24 cellular contexts compared by ENCODE assay signal in genomic region chr6:330948-331347, GRCh38. TPM values are rescaled to one million over a fixed set of nuclear protein-coding genes. Genes with fewer than 3 reads are reported as not detected.
A peak's percentile ranks its signal among the peaks of the same experiment; 100 is the strongest.
DNase-seq lines count a peak whose midpoint lies in the region; ATAC-seq, FAIRE-seq and TF ChIP-seq lines count a peak whose summit lies in the region.
"Had no signal": no experiment of that assay in that cellular context is flagged by ENCODE, and none has a peak within 500 bp of the region (broad histone marks: within the 10 kb centered on the region; RNA-seq: fewer than 3 reads in every experiment).

No MANE protein-coding gene starts in this region.

- H3K27me3 Mint-ChIP-seq in activated CD8-positive, alpha-beta T cell treated with anti-CD3 and anti-CD28 coated beads for 36 hours = no peaks in the 10 kb centered on the region

- H3K4me1 ChIP-seq in K562 (replicated peaks in 1 of 2; ENCODE audit: control insufficient read depth in 2 of 2, insufficient read depth in 2 of 2, low read length in 2 of 2) (peaks cover 4 to 5% of the 10 kb centered on the region in 2 experiments; a peak in 2 of 5 replicates), rectal smooth muscle tissue (ENCODE audit: control insufficient read depth, insufficient read depth, low read length) (peaks cover 21% of the 10 kb centered on the region), BE2C (no peaks in the 10 kb centered on the region)
- H3K4me1 ChIP-seq: HAP-1 had no signal

- H4K20me1 ChIP-seq in K562 (replicated peaks; ENCODE audit: control insufficient read depth, insufficient read depth, low read length) = peaks cover 32% of the 10 kb centered on the region

- BruUV-seq in K562 (replicated peaks; lab: Mats Ljungman, UMichigan) = no TSS peak

- intact Hi-C loops in K562 (cut with micrococcal nuclease) = no loop called here
- intact Hi-C loops in activated CD8-positive, alpha-beta T cell treated with anti-CD3 and anti-CD28 coated beads for 36 hours (cut with micrococcal nuclease) = no loop called here

- peak overlapping the region; percentile 54 for H3K4me3 ChIP-seq in GM12865 (ENCODE audit: low read depth, low read length)
- H3K4me3 ChIP-seq in LNCaP clone FGC (ENCODE audit: low read depth, low read length) = no peak overlapping the region
- no peak overlapping the region for H3K4me3 ChIP-seq in K562
- no peak overlapping the region for H3K4me3 ChIP-seq in rectal smooth muscle tissue (ENCODE audit: low read length)
- H3K4me3 ChIP-seq in BE2C (ENCODE audit: low read depth, low read length) = no peak overlapping the region
- H3K4me3 ChIP-seq: HAP-1 had no signal

- peaks cover 2% of the 10 kb centered on the region for H3K36me3 Mint-ChIP-seq in activated CD8-positive, alpha-beta T cell treated with anti-CD3 and anti-CD28 coated beads for 36 hours (ENCODE audit: low read depth)

- TF ChIP-seq CTCF in GM12865 (IDR thresholded peaks at IDR 0.05; ENCODE audit: insufficient read depth, low read depth, low read length, missing control alignments) (no peak), LNCaP clone FGC (IDR thresholded peaks at IDR 0.05; ENCODE audit: control insufficient read depth, extremely low read depth, insufficient read depth) (no peak), K562 (IDR thresholded peaks at IDR 0.05 in 2 of 3, conservative IDR thresholded peaks at IDR 0.05 in 1 of 3; ENCODE audit: insufficient read depth in 2 of 3, low read depth in 1 of 3, low read length in 3 of 3) (no peak), BE2C (IDR thresholded peaks at IDR 0.05; ENCODE audit: low read depth, low read length) (no peak)
- no peak for TF ChIP-seq CTCF in activated CD8-positive, alpha-beta T cell treated with anti-CD3 and anti-CD28 coated beads for 36 hours (IDR thresholded peaks at IDR 0.05)

- H3K9me1 ChIP-seq in K562 (ENCODE audit: control insufficient read depth, insufficient read depth, low read length) = no peaks in the 10 kb centered on the region

- H3K4me3 Mint-ChIP-seq in activated CD8-positive, alpha-beta T cell treated with anti-CD3 and anti-CD28 coated beads for 36 hours = no peak overlapping the region

- no peaks in the 10 kb centered on the region for H3K79me2 ChIP-seq in K562 (ENCODE audit: control insufficient read depth, insufficient read depth, low read length)

- DNase-seq in GM12865 (ENCODE audit: low read depth) (no peak), LNCaP clone FGC (ENCODE audit: low read depth) (peak; percentile 86), K562 (ENCODE audit: extremely low read depth in 1 of 4, low spot score in 3 of 4) (no peak), DMS153 treated with DMSO at 0.1 percent for 48 hours (lab: John Stamatoyannopoulos, UW; ENCODE audit: unreplicated experiment) (no peak), BE2C (no peak)
- no peak for DNase-seq in activated CD8-positive, alpha-beta T cell treated with anti-CD3 and anti-CD28 coated beads for 36 hours
- DNase-seq in activated CD4-positive, alpha-beta T cell treated with anti-CD3 and anti-CD28 coated beads, Interleukin-2, amount 50 U/mL, for 1 hour = no peak
- DNase-seq: ACHN, Calu3, DND-41, GOT3, KBM-7, MM.1S, NCI-H2029, NCI-H446, NCI-H524 treated with DMSO at 0.1 percent for 48 hours, NCI-H82, SHP77 treated with DMSO at 0.1 percent for 48 hours had no signal

- H3K27me3 ChIP-seq in K562 (ENCODE audit: control insufficient read depth in 2 of 2, insufficient read depth in 2 of 2, low read length in 2 of 2) (peaks cover 3 to 20% of the 10 kb centered on the region in 2 experiments; a peak in 3 of 5 replicates), rectal smooth muscle tissue (ENCODE audit: control insufficient read depth, insufficient read depth, low read length) (no peaks in the 10 kb centered on the region), BE2C (peaks cover 26% of the 10 kb centered on the region)

- no peak overlapping the region for H3K9ac ChIP-seq in K562 (ENCODE audit: insufficient read depth in 1 of 2, low read depth in 2 of 2, low read length in 2 of 2)
- H3K9ac ChIP-seq in rectal smooth muscle tissue (ENCODE audit: low read length) = no peak overlapping the region

- no peak overlapping the region for H3K27ac Mint-ChIP-seq in activated CD8-positive, alpha-beta T cell treated with anti-CD3 and anti-CD28 coated beads for 36 hours

- H3K4me1 Mint-ChIP-seq in activated CD8-positive, alpha-beta T cell treated with anti-CD3 and anti-CD28 coated beads for 36 hours (ENCODE audit: low read depth) = peaks cover 8% of the 10 kb centered on the region

- ATAC-seq in K562 = no peak
- no peak for ATAC-seq in activated CD8-positive, alpha-beta T cell treated with anti-CD3 and anti-CD28 coated beads for 36 hours
- ATAC-seq: Panc1 had no signal

- POLR2A ChIA-PET in K562 (lab: Yijun Ruan, JAX) = interaction anchor here (0.6 to 3.9 kb wide), 4 partner anchors 8 to 49 kb away, joined by 3 to 15 read pairs (median 6); no protein-coding TSS in a partner anchor
- POLR2A ChIA-PET in activated CD8-positive, alpha-beta T cell treated with anti-CD3 and anti-CD28 coated beads for 36 hours (lab: Charles Lee) = interaction anchor here (0.7 to 1.4 kb wide), 4 partner anchors 9 to 68 kb away, joined by 3 read pairs; no protein-coding TSS in a partner anchor

- H3K36me3 ChIP-seq in K562 (ENCODE audit: control insufficient read depth, insufficient read depth, low read length) (no peaks in the 10 kb centered on the region), rectal smooth muscle tissue (ENCODE audit: control insufficient read depth, insufficient read depth, low read length) (no peaks in the 10 kb centered on the region), BE2C (no peaks in the 10 kb centered on the region)
- H3K36me3 ChIP-seq: HAP-1 had no signal

- 30% methylated on average over 8 of the region's 8 CpGs for WGBS in K562 (ENCODE audit: insufficient coverage, low coverage, missing lambda C conversion rate)

- no peak for TF ChIP-seq RAD21 in K562 (CRISPR knock-in tag; conservative IDR thresholded peaks at IDR 0.05 in 1 of 2, IDR thresholded peaks at IDR 0.05 in 1 of 2)

- H3K27ac ChIP-seq in K562 (ENCODE audit: extremely low read depth, low read depth, low read length) (no peak overlapping the region), rectal smooth muscle tissue (ENCODE audit: low read depth, low read length) (peak overlapping the region; percentile 82)
- H3K27ac ChIP-seq: 22Rv1, RWPE1 had no signal

- H3K4me2 ChIP-seq in K562 (ENCODE audit: insufficient read depth, low read length) = no peak overlapping the region

- no peak for TF ChIP-seq EP300 in K562 (IDR thresholded peaks at IDR 0.05; ENCODE audit: low read length)

- H2AFZ ChIP-seq in K562 (ENCODE audit: low read depth, low read length) = no peak overlapping the region

- H3K9me3 Mint-ChIP-seq in activated CD8-positive, alpha-beta T cell treated with anti-CD3 and anti-CD28 coated beads for 36 hours = no peaks in the 10 kb centered on the region

- in situ Hi-C loops in K562 (cut with MboI) = no loop called here

- FAIRE-seq in K562 (lab: Jason Lieb, UNC) = no peak
- FAIRE-seq: HepG2 had no signal

- H3K9me3 ChIP-seq in K562 (replicated peaks; ENCODE audit: control insufficient read depth, insufficient read depth, low read depth, low read length) (no peaks in the 10 kb centered on the region), BE2C (peaks cover 3% of the 10 kb centered on the region; the same call in 1 of the 2 replicates)

- TF ChIP-seq POLR2A in K562 (conservative IDR thresholded peaks at IDR 0.05) = no peak

- CTCF ChIA-PET in K562 (lab: Yijun Ruan, JAX; ENCODE audit: low intra/inter-chr PET ratio) = no interaction called here
- CTCF ChIA-PET in activated CD8-positive, alpha-beta T cell treated with anti-CD3 and anti-CD28 coated beads for 36 hours (lab: Charles Lee) = interaction anchor here (1.4 kb wide), 2 partner anchors 25 to 140 kb away, joined by 3 to 4 read pairs; no protein-coding TSS in a partner anchor

TF ChIP-seq in K562, 482 proteins besides CTCF, POLR2A, EP300 and RAD21:
- TF ChIP-seq ZBTB26 (CRISPR knock-in tag; IDR thresholded peaks at IDR 0.05) (no peak), ZBTB7A (IDR thresholded peaks at IDR 0.05; ENCODE audit: borderline replicate concordance, control insufficient read depth, low read depth, low read length) (no peak), GATAD2A (IDR thresholded peaks at IDR 0.05) (no peak), NR2C2 (CRISPR knock-in tag; IDR thresholded peaks at IDR 0.05) (no peak), NR2C2 (tag; IDR thresholded peaks at IDR 0.05) (0 out of 2 replicates have a peak, but pooled peaks have one; percentile 25), PRMT5 (CRISPR knock-in tag; IDR thresholded peaks at IDR 0.05) (no peak)

RNA-seq across cellular contexts. Expression of gene DUSP22, which starts 38.7 kb away (rescaled TPM):
- total RNA-seq in K562 (2011; cell fraction: chromatin; rRNA removed; ENCODE audit: low replicate concordance) = 24.8 and 31.0 TPM in 2 replicates
- total RNA-seq in K562 (2011; cell fraction: nucleolus; rRNA removed) = 15.9 and 18.3 TPM in 2 replicates
- total RNA-seq in K562 (2011; cell fraction: nucleoplasm; rRNA removed) = 24.7 and 35.4 TPM in 2 replicates
- 11.8 and 14.0 TPM in 2 replicates for total RNA-seq in K562 (2014; rRNA removed)
- 10.3 and 12.3 TPM in 2 replicates for total RNA-seq in K562 (2014; rRNA removed; fragmentation: Illumina TruSeq; extraction: Trizol)
- total RNA-seq in K562 (2015; rRNA removed; fragmentation: Illumina TruSeq; extraction: Trizol) = 10.0 TPM in 2 replicates
- 19.4 TPM in 2 replicates for total RNA-seq in K562 (2021)
- 10.4 and 14.3 TPM in 2 replicates for polyA plus RNA-seq in K562 (2011; rRNA removed)
- polyA plus RNA-seq in K562 (2011; cell fraction: cytosol; rRNA removed) = 9.5 and 14.9 TPM in 2 replicates
- polyA plus RNA-seq in K562 (2011; cell fraction: nucleus; rRNA removed) = 50.7 and 53.8 TPM in 2 replicates
- polyA plus RNA-seq in K562 (2012) = 16.9 and 37.3 TPM in 2 replicates
- polyA plus RNA-seq in K562 (2014; fragmentation: Illumina TruSeq; extraction: Trizol) = 13.8 and 14.4 TPM in 2 replicates
- 1 to 10 TPM; 9.3 to 9.6 TPM for polyA plus RNA-seq in K562 (2014; fragmentation: Nextera tagmentation; extraction: Ambion mirVana)
- 14.7 and 17.5 TPM in 2 replicates for polyA plus RNA-seq in K562 (2014; rRNA removed)
- polyA minus RNA-seq in K562 (2011; rRNA and poly(A)+ RNA removed) = 7.9 and 8.9 TPM in 2 replicates
- 5.4 and 9.0 TPM in 2 replicates for polyA minus RNA-seq in K562 (2011; cell fraction: cytosol; rRNA and poly(A)+ RNA removed)
- 10.0 and 16.2 TPM in 2 replicates for polyA minus RNA-seq in K562 (2011; cell fraction: nucleus; rRNA and poly(A)+ RNA removed)
- 10 to 100 TPM; 32.5 to 34.2 TPM for total RNA-seq in activated CD8-positive, alpha-beta T cell treated with anti-CD3 and anti-CD28 coated beads for 36 hours
- polyA plus RNA-seq in BE2C (2012; ENCODE audit: insufficient read depth, insufficient read length, low read depth) = 2.5 TPM
